Comparison of ENCODE assay signal across 8 cellular contexts in the genomic region with DNA sequence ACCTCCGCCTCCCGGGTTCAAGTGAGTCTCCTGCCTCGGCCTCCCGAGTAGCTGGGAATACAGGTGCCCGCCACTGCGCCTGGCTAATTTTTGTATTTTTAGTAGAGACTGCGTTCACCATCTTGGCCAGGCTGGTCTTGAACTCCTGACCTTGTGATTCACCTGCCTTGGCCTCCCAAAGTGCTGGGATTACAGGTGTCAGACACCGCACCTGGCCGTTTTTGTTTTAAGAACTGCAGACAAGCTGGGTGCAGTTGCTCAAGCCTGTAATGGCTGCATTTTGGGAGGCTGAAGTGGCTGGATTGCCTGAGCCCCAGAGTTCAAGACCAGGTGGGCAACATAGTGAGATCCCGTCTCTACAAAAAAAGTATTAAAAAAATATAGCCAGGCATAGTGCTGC. TPM values are rescaled to one million over a fixed set of nuclear protein-coding genes. Genes with fewer than 3 reads are reported as not detected.
DNase-seq lines count a peak whose midpoint lies in the region; ATAC-seq and TF ChIP-seq lines count a peak whose summit lies in the region.
"Not testable (repeated sequence)": the region's sequence is repeated elsewhere in the genome, so short reads cannot be mapped to it uniquely, and the experiment has no call there.

No MANE protein-coding gene starts in this region.

- DNase-seq in ELF-1 (ENCODE audit: low read depth, low spot score) (peak; percentile 8), RPMI8226 (peak; percentile 16), chondrocyte (ENCODE audit: low spot score) (peak; percentile 94), heart left ventricle (peak in 2 of 5 donors; percentile 26 to 36), left lobe of liver (ENCODE audit: low spot score) (peak; percentile 52), osteocyte (ENCODE audit: extremely low spot score, unreplicated experiment) (peak; percentile 87), suprapubic skin (ENCODE audit: low spot score in 2 of 2) (peak; percentile 68 to 89)
- DNase-seq in activated CD8-positive, alpha-beta memory T cell treated with anti-CD3 and anti-CD28 coated beads, Interleukin-2, amount 50 U/mL, for 48 hours, result peak; percentile 57

- not testable (repeated sequence) for TF ChIP-seq POLR2A in heart left ventricle (IDR thresholded peaks at IDR 0.05); suprapubic skin (IDR thresholded peaks at IDR 0.05)

- TF ChIP-seq CTCF in chondrocyte (IDR thresholded peaks at IDR 0.05); heart left ventricle (IDR thresholded peaks at IDR 0.05); osteocyte (IDR thresholded peaks at IDR 0.05); suprapubic skin (IDR thresholded peaks at IDR 0.05): not testable (repeated sequence)

- H3K27ac Mint-ChIP-seq in chondrocyte (ENCODE audit: unreplicated experiment); osteocyte (ENCODE audit: unreplicated experiment): not testable (repeated sequence)

- not testable (repeated sequence) for H3K27ac ChIP-seq in heart left ventricle, suprapubic skin

- not testable (repeated sequence) for H3K36me3 ChIP-seq in heart left ventricle, suprapubic skin

- H3K4me3 ChIP-seq in heart left ventricle, suprapubic skin: not testable (repeated sequence)

- ATAC-seq in heart left ventricle (peak in 3 of 4 donors; percentile 10 to 34 (median 26)), left lobe of liver (peak; percentile 44)

- H3K9me3 ChIP-seq in heart left ventricle, result peaks cover 0 to 12% (median 2%) of the 10 kb centered on the region in 12 donors
- not testable (repeated sequence) for H3K9me3 ChIP-seq in suprapubic skin

- not testable (repeated sequence) for H3K4me3 Mint-ChIP-seq in chondrocyte (ENCODE audit: unreplicated experiment); osteocyte (ENCODE audit: unreplicated experiment)

- not testable (repeated sequence) for H3K36me3 Mint-ChIP-seq in chondrocyte (ENCODE audit: low read depth); osteocyte (ENCODE audit: unreplicated experiment)

- H3K27me3 ChIP-seq in heart left ventricle, suprapubic skin: not testable (repeated sequence)

- intact Hi-C loops in heart left ventricle (cut with DNase I), result not testable (repeated sequence)

- H3K9me3 Mint-ChIP-seq in chondrocyte (ENCODE audit: low read depth), result peaks cover 12% of the 10 kb centered on the region
- not testable (repeated sequence) for H3K9me3 Mint-ChIP-seq in osteocyte (ENCODE audit: unreplicated experiment)

- not testable (repeated sequence) for TF ChIP-seq EP300 in suprapubic skin (IDR thresholded peaks at IDR 0.05)

- H3K4me1 Mint-ChIP-seq in chondrocyte (ENCODE audit: low read depth); osteocyte (ENCODE audit: unreplicated experiment): not testable (repeated sequence)

- H3K27me3 Mint-ChIP-seq in chondrocyte (ENCODE audit: low read depth); osteocyte (ENCODE audit: unreplicated experiment): not testable (repeated sequence)

- H3K4me1 ChIP-seq in heart left ventricle, suprapubic skin: not testable (repeated sequence)

- WGBS in heart left ventricle, 4 donors, result 73 to 82% (median 80%) methylated on average over 10 of the region's 10 CpGs
- 86% methylated on average over 10 of the region's 10 CpGs for WGBS in suprapubic skin

RNA-seq across cellular contexts. Expression of gene ZNG1F, which starts 43.2 kb away (rescaled TPM):
- 8.1 to 9.8 TPM (median 8.6 TPM) in 3 replicates for total RNA-seq in chondrocyte
- total RNA-seq in heart left ventricle, result 1 to 10 TPM in 8 of 9 donors, under 1 TPM in 1; 0.67 to 8.9 (median 1.7) TPM
- 1 to 10 TPM; 2.2 to 3.3 TPM for polyA plus RNA-seq in heart left ventricle
- total RNA-seq in left lobe of liver, result 2.0 TPM
- 6.1 and 8.4 TPM in 2 replicates for total RNA-seq in osteocyte
- 10 to 100 TPM in 2 of 4 donors, 1 to 10 TPM in 2; 8.1 to 20.8 (median 12.4) TPM for total RNA-seq in suprapubic skin
